In genomic region chrY:8590641-8591040, GRCh38 we compare ENCODE assay signal across 9 cellular contexts.
"Had no signal": no experiment of that assay in that cellular context is flagged by ENCODE, and none has a peak within 500 bp of the region (broad histone marks: within the 10 kb centered on the region; RNA-seq: fewer than 3 reads in every experiment).

No MANE protein-coding gene starts in this region.

- H3K27ac ChIP-seq: GM23248 had no signal

- DNase-seq: GM23248, GOT3, H7, HFFc6, IMR-90 had no signal

- H3K36me3 ChIP-seq: HAP-1 had no signal

- H3K4me1 ChIP-seq: HAP-1 had no signal

- H3K4me3 ChIP-seq: GM23248, HAP-1, K562 had no signal

- FAIRE-seq: HTR-8/SVneo, K562 had no signal

- H3K9me3 ChIP-seq: HAP-1 had no signal

- ATAC-seq: HCT116, K562 had no signal
